Comparison of ENCODE assay signal across 13 cellular contexts in genomic region chr6:122374307-122374706, GRCh38. TPM values are rescaled to one million over a fixed set of nuclear protein-coding genes. Genes with fewer than 3 reads are reported as not detected.
DNase-seq lines count a peak whose midpoint lies in the region; ATAC-seq and TF ChIP-seq lines count a peak whose summit lies in the region.
"Had no signal": no experiment of that assay in that cellular context is flagged by ENCODE, and none has a peak within 500 bp of the region (broad histone marks: within the 10 kb centered on the region; RNA-seq: fewer than 3 reads in every experiment).

No MANE protein-coding gene starts in this region.

- peak; percentile 39 for ATAC-seq in activated CD8-positive, alpha-beta T cell treated with anti-CD3 and anti-CD28 coated beads for 36 hours
- no peak for ATAC-seq in activated CD8-positive, alpha-beta T cell treated with anti-CD3 and anti-CD28 coated beads, Interleukin-2, amount 10 ng/mL, durations not matched to agents 7 days and 5 days
- ATAC-seq in GM21526 (IDR thresholded peaks at IDR 0.05; ENCODE audit: low FRiP score, unreplicated experiment) (peak; percentile 73), HG03565 (IDR thresholded peaks at IDR 0.05; ENCODE audit: unreplicated experiment) (peak; percentile 43)
- ATAC-seq in stimulated activated effector memory CD8-positive, alpha-beta T cell treated with anti-CD3 and anti-CD28 coated beads, Interleukin-12 subunit alpha, Interleukin-12 subunit beta, amount 100 ng/mL, for 72 hours, result peak; percentile 61
- ATAC-seq: HCT116, HepG2 had no signal

- CTCF ChIA-PET in activated CD8-positive, alpha-beta T cell treated with anti-CD3 and anti-CD28 coated beads for 36 hours (lab: Charles Lee), result interaction anchor here (1.9 kb wide), 1 partner anchor 156 kb away, joined by 4 read pairs; no protein-coding TSS in a partner anchor
- CTCF ChIA-PET in activated CD8-positive, alpha-beta T cell treated with anti-CD3 and anti-CD28 coated beads, Interleukin-2, amount 10 ng/mL, durations not matched to agents 7 days and 5 days (lab: Charles Lee), result no interaction called here

- H3K9me3 Mint-ChIP-seq in activated CD8-positive, alpha-beta T cell treated with anti-CD3 and anti-CD28 coated beads for 36 hours, result no peaks in the 10 kb centered on the region
- no peaks in the 10 kb centered on the region for H3K9me3 Mint-ChIP-seq in activated CD8-positive, alpha-beta T cell treated with anti-CD3 and anti-CD28 coated beads, Interleukin-2, amount 10 ng/mL, durations not matched to agents 7 days and 5 days (ENCODE audit: insufficient read depth)
- no peaks in the 10 kb centered on the region for H3K9me3 Mint-ChIP-seq in stimulated activated effector memory CD8-positive, alpha-beta T cell treated with anti-CD3 and anti-CD28 coated beads, Interleukin-12 subunit alpha, Interleukin-12 subunit beta, amount 100 ng/mL, for 72 hours

- no peak for DNase-seq in activated CD8-positive, alpha-beta T cell treated with anti-CD3 and anti-CD28 coated beads for 36 hours
- DNase-seq in activated CD8-positive, alpha-beta T cell treated with anti-CD3 and anti-CD28 coated beads, Interleukin-2, amount 10 ng/mL, durations not matched to agents 7 days and 5 days, result no peak
- DNase-seq in stimulated activated effector memory CD8-positive, alpha-beta T cell treated with anti-CD3 and anti-CD28 coated beads, Interleukin-12 subunit alpha, Interleukin-12 subunit beta, amount 100 ng/mL, for 72 hours (ENCODE audit: low spot score in 2 of 2), result no peak
- DNase-seq in NCI-H524 (lab: John Stamatoyannopoulos, UW), result no peak
- DNase-seq in SK-N-DZ (ENCODE audit: low spot score), result no peak
- DNase-seq: 8988T; CD4-positive, CD25-positive, alpha-beta regulatory T cell; DMS53; GF-D8 had no signal

- POLR2A ChIA-PET in activated CD8-positive, alpha-beta T cell treated with anti-CD3 and anti-CD28 coated beads for 36 hours (lab: Charles Lee), result no interaction called here
- POLR2A ChIA-PET in activated CD8-positive, alpha-beta T cell treated with anti-CD3 and anti-CD28 coated beads, Interleukin-2, amount 10 ng/mL, durations not matched to agents 7 days and 5 days (lab: Charles Lee), result no interaction called here

- intact Hi-C loops in activated CD8-positive, alpha-beta T cell treated with anti-CD3 and anti-CD28 coated beads for 36 hours (cut with micrococcal nuclease), result no loop called here

- H3K27ac Mint-ChIP-seq in activated CD8-positive, alpha-beta T cell treated with anti-CD3 and anti-CD28 coated beads for 36 hours, result no peak overlapping the region
- no peak overlapping the region for H3K27ac Mint-ChIP-seq in activated CD8-positive, alpha-beta T cell treated with anti-CD3 and anti-CD28 coated beads, Interleukin-2, amount 10 ng/mL, durations not matched to agents 7 days and 5 days
- H3K27ac Mint-ChIP-seq in stimulated activated effector memory CD8-positive, alpha-beta T cell treated with anti-CD3 and anti-CD28 coated beads, Interleukin-12 subunit alpha, Interleukin-12 subunit beta, amount 100 ng/mL, for 72 hours, result no peak overlapping the region
- H3K27ac Mint-ChIP-seq: CD4-positive, CD25-positive, alpha-beta regulatory T cell had no signal

- peaks cover 6% of the 10 kb centered on the region for H3K4me1 Mint-ChIP-seq in activated CD8-positive, alpha-beta T cell treated with anti-CD3 and anti-CD28 coated beads for 36 hours (ENCODE audit: low read depth)
- H3K4me1 Mint-ChIP-seq in activated CD8-positive, alpha-beta T cell treated with anti-CD3 and anti-CD28 coated beads, Interleukin-2, amount 10 ng/mL, durations not matched to agents 7 days and 5 days (ENCODE audit: low read depth), result no peaks in the 10 kb centered on the region
- H3K4me1 Mint-ChIP-seq in stimulated activated effector memory CD8-positive, alpha-beta T cell treated with anti-CD3 and anti-CD28 coated beads, Interleukin-12 subunit alpha, Interleukin-12 subunit beta, amount 100 ng/mL, for 72 hours, result peaks cover 16% of the 10 kb centered on the region

- H3K27me3 Mint-ChIP-seq in activated CD8-positive, alpha-beta T cell treated with anti-CD3 and anti-CD28 coated beads for 36 hours, result peaks cover 8% of the 10 kb centered on the region
- peaks cover 25% of the 10 kb centered on the region for H3K27me3 Mint-ChIP-seq in activated CD8-positive, alpha-beta T cell treated with anti-CD3 and anti-CD28 coated beads, Interleukin-2, amount 10 ng/mL, durations not matched to agents 7 days and 5 days (ENCODE audit: low read depth)

- H3K4me3 Mint-ChIP-seq in activated CD8-positive, alpha-beta T cell treated with anti-CD3 and anti-CD28 coated beads for 36 hours, result no peak overlapping the region
- no peak overlapping the region for H3K4me3 Mint-ChIP-seq in activated CD8-positive, alpha-beta T cell treated with anti-CD3 and anti-CD28 coated beads, Interleukin-2, amount 10 ng/mL, durations not matched to agents 7 days and 5 days
- no peak overlapping the region for H3K4me3 Mint-ChIP-seq in stimulated activated effector memory CD8-positive, alpha-beta T cell treated with anti-CD3 and anti-CD28 coated beads, Interleukin-12 subunit alpha, Interleukin-12 subunit beta, amount 100 ng/mL, for 72 hours
- H3K4me3 Mint-ChIP-seq: CD4-positive, CD25-positive, alpha-beta regulatory T cell had no signal

- TF ChIP-seq CTCF in activated CD8-positive, alpha-beta T cell treated with anti-CD3 and anti-CD28 coated beads for 36 hours (IDR thresholded peaks at IDR 0.05), result no peak

- H3K36me3 Mint-ChIP-seq in activated CD8-positive, alpha-beta T cell treated with anti-CD3 and anti-CD28 coated beads for 36 hours (ENCODE audit: low read depth), result no peaks in the 10 kb centered on the region
- H3K36me3 Mint-ChIP-seq in activated CD8-positive, alpha-beta T cell treated with anti-CD3 and anti-CD28 coated beads, Interleukin-2, amount 10 ng/mL, durations not matched to agents 7 days and 5 days (ENCODE audit: low read depth), result no peaks in the 10 kb centered on the region
- H3K36me3 Mint-ChIP-seq in stimulated activated effector memory CD8-positive, alpha-beta T cell treated with anti-CD3 and anti-CD28 coated beads, Interleukin-12 subunit alpha, Interleukin-12 subunit beta, amount 100 ng/mL, for 72 hours, result no peaks in the 10 kb centered on the region
- H3K36me3 Mint-ChIP-seq: CD4-positive, CD25-positive, alpha-beta regulatory T cell had no signal

RNA-seq across cellular contexts. Expression of gene HSF2, which starts 25.1 kb away (rescaled TPM):
- 10 to 100 TPM; 19.5 to 22.4 TPM for total RNA-seq in activated CD8-positive, alpha-beta T cell treated with anti-CD3 and anti-CD28 coated beads for 36 hours
- 10 to 100 TPM; 14.6 to 17.6 TPM for total RNA-seq in activated CD8-positive, alpha-beta T cell treated with anti-CD3 and anti-CD28 coated beads, Interleukin-2, amount 10 ng/mL, durations not matched to agents 7 days and 5 days
- polyA plus RNA-seq in SK-N-DZ (2014; cell fraction: cytosol; rRNA removed), result 83.5 and 123 TPM in 2 replicates
- 126 and 127 TPM in 2 replicates for polyA plus RNA-seq in SK-N-DZ (2014; cell fraction: nucleus; rRNA removed)
